In genomic region chr6:166582258-166582657, GRCh38 we compare ENCODE assay signal across 19 cellular contexts. TPM values are rescaled to one million over a fixed set of nuclear protein-coding genes. Genes with fewer than 3 reads are reported as not detected.
"Had no signal": no experiment of that assay in that cellular context is flagged by ENCODE, and none has a peak within 500 bp of the region (broad histone marks: within the 10 kb centered on the region; RNA-seq: fewer than 3 reads in every experiment).

No MANE protein-coding gene starts in this region.

- H3K4me1 Mint-ChIP-seq: activated naive CD4-positive, alpha-beta T cell treated with anti-CD3 and anti-CD28 coated beads, Interleukin-2, amount 50 U/mL, for 24 hours; central memory CD8-positive, alpha-beta T cell had no signal

- H3K4me1 ChIP-seq: adrenal gland, body of pancreas, esophagus squamous epithelium had no signal

- H3K27ac Mint-ChIP-seq: activated CD4-positive, alpha-beta memory T cell treated with anti-CD3 and anti-CD28 coated beads for 36 hours; activated CD8-positive, alpha-beta memory T cell treated with anti-CD3 and anti-CD28 coated beads, Interleukin-2, amount 10 ng/mL, durations not matched to agents 7 days and 5 days; activated naive CD4-positive, alpha-beta T cell treated with anti-CD3 and anti-CD28 coated beads, Interleukin-2, amount 50 U/mL, for 24 hours; activated T-cell treated with anti-CD3 and anti-CD28 coated beads, Interleukin-2, amount 50 U/mL, for 24 hours; naive thymus-derived CD4-positive, alpha-beta T cell; stimulated activated effector memory CD8-positive, alpha-beta T cell treated with anti-CD3 and anti-CD28 coated beads, Interleukin-12 subunit alpha, Interleukin-12 subunit beta, amount 100 ng/mL, for 72 hours had no signal

- H3K27me3 Mint-ChIP-seq: activated CD4-positive, alpha-beta memory T cell treated with anti-CD3 and anti-CD28 coated beads for 36 hours; activated CD8-positive, alpha-beta memory T cell treated with anti-CD3 and anti-CD28 coated beads, Interleukin-2, amount 10 ng/mL, durations not matched to agents 7 days and 5 days; activated naive CD4-positive, alpha-beta T cell treated with anti-CD3 and anti-CD28 coated beads, Interleukin-2, amount 50 U/mL, for 24 hours; activated T-cell treated with anti-CD3 and anti-CD28 coated beads, Interleukin-2, amount 50 U/mL, for 24 hours; central memory CD8-positive, alpha-beta T cell; naive thymus-derived CD4-positive, alpha-beta T cell had no signal

- H3K27me3 ChIP-seq: adrenal gland, body of pancreas, esophagus squamous epithelium had no signal

- ATAC-seq: activated CD8-positive, alpha-beta memory T cell treated with anti-CD3 and anti-CD28 coated beads, Interleukin-2, amount 10 ng/mL, durations not matched to agents 7 days and 5 days; body of pancreas; left lobe of liver; naive thymus-derived CD4-positive, alpha-beta T cell; stimulated activated effector memory CD8-positive, alpha-beta T cell treated with anti-CD3 and anti-CD28 coated beads, Interleukin-12 subunit alpha, Interleukin-12 subunit beta, amount 100 ng/mL, for 72 hours had no signal

- H3K4me3 Mint-ChIP-seq: activated CD4-positive, alpha-beta memory T cell treated with anti-CD3 and anti-CD28 coated beads for 36 hours; activated CD8-positive, alpha-beta memory T cell treated with anti-CD3 and anti-CD28 coated beads, Interleukin-2, amount 10 ng/mL, durations not matched to agents 7 days and 5 days; activated naive CD4-positive, alpha-beta T cell treated with anti-CD3 and anti-CD28 coated beads, Interleukin-2, amount 50 U/mL, for 24 hours; activated T-cell treated with anti-CD3 and anti-CD28 coated beads, Interleukin-2, amount 50 U/mL, for 24 hours; central memory CD8-positive, alpha-beta T cell; naive thymus-derived CD4-positive, alpha-beta T cell; stimulated activated effector memory CD8-positive, alpha-beta T cell treated with anti-CD3 and anti-CD28 coated beads, Interleukin-12 subunit alpha, Interleukin-12 subunit beta, amount 100 ng/mL, for 72 hours had no signal

- H3K36me3 Mint-ChIP-seq: activated CD8-positive, alpha-beta memory T cell treated with anti-CD3 and anti-CD28 coated beads, Interleukin-2, amount 10 ng/mL, durations not matched to agents 7 days and 5 days; stimulated activated effector memory CD8-positive, alpha-beta T cell treated with anti-CD3 and anti-CD28 coated beads, Interleukin-12 subunit alpha, Interleukin-12 subunit beta, amount 100 ng/mL, for 72 hours had no signal

- H3K27ac ChIP-seq: adrenal gland, body of pancreas, coronary artery, esophagus squamous epithelium, parathyroid adenoma, WERI-Rb-1 had no signal

- H3K4me3 ChIP-seq: adrenal gland, body of pancreas, coronary artery, esophagus squamous epithelium had no signal

- H3K36me3 ChIP-seq: adrenal gland, WERI-Rb-1 had no signal

- DNase-seq: activated CD4-positive, alpha-beta memory T cell treated with anti-CD3 and anti-CD28 coated beads for 36 hours; activated effector memory CD4-positive, alpha-beta T cell treated with Interleukin-2 at 50 U/mL for 16 hours; activated T-cell treated with anti-CD3 and anti-CD28 coated beads, Interleukin-2, amount 50 U/mL, for 24 hours; adrenal gland; body of pancreas; effector CD4-positive, alpha-beta T cell; esophagus squamous epithelium; naive thymus-derived CD4-positive, alpha-beta T cell; T-helper 1 cell; WERI-Rb-1 had no signal

- H3K9me3 ChIP-seq: adrenal gland, body of pancreas, esophagus squamous epithelium had no signal

- H3K9ac ChIP-seq: parathyroid adenoma had no signal

- H3K9me3 Mint-ChIP-seq: activated naive CD4-positive, alpha-beta T cell treated with anti-CD3 and anti-CD28 coated beads, Interleukin-2, amount 50 U/mL, for 24 hours; activated T-cell treated with anti-CD3 and anti-CD28 coated beads, Interleukin-2, amount 50 U/mL, for 24 hours; central memory CD8-positive, alpha-beta T cell; stimulated activated effector memory CD8-positive, alpha-beta T cell treated with anti-CD3 and anti-CD28 coated beads, Interleukin-12 subunit alpha, Interleukin-12 subunit beta, amount 100 ng/mL, for 72 hours had no signal

- FAIRE-seq: endothelial cell of umbilical vein, islet of Langerhans had no signal

- H2AFZ ChIP-seq: parathyroid adenoma had no signal

RNA-seq across cellular contexts. Expression of gene RAMACL, which starts 4.2 kb away (rescaled TPM):
- polyA plus RNA-seq: naive thymus-derived CD4-positive, alpha-beta T cell had no signal
